In genomic region chr7:10940748-10941358, GRCh38 we compare ENCODE assay signal across 8 cellular contexts. TPM values are rescaled to one million over a fixed set of nuclear protein-coding genes. Genes with fewer than 3 reads are reported as not detected.
DNase-seq lines count a peak whose midpoint lies in the region; ATAC-seq and TF ChIP-seq lines count a peak whose summit lies in the region.

No MANE protein-coding gene starts in this region.

- H3K9ac ChIP-seq in SK-N-SH, result peak overlapping the region; percentile 89

- H3K4me2 ChIP-seq in SK-N-SH, result peak overlapping the region; percentile 78

- no peaks in the 10 kb centered on the region for H3F3A ChIP-seq in SK-N-SH (replicated peaks; ENCODE audit: insufficient read depth)

- peaks cover 4 to 18% of the 10 kb centered on the region in 2 experiments; a peak in 2 of 4 replicates for H3K4me1 ChIP-seq in SK-N-SH (ENCODE audit: control insufficient read depth in 1 of 2, insufficient read depth in 2 of 2, low read depth in 1 of 2, low read length in 1 of 2)
- no peaks in the 10 kb centered on the region for H3K4me1 ChIP-seq in mesodermal cell (ENCODE audit: control insufficient read depth, insufficient read depth, low read length, poor library complexity, severe bottlenecking)

- in situ Hi-C loops in T47D (cut with HindIII; ENCODE audit: low pct_unique_long_range_greater_than_20kb, low sequenced_read_pairs), result no loop called here

- no peak for TF ChIP-seq RAD21 in SK-N-SH (IDR thresholded peaks at IDR 0.05; ENCODE audit: low read length)

- H3K9me3 ChIP-seq in SK-N-SH (no peaks in the 10 kb centered on the region), mesodermal cell (ENCODE audit: control insufficient read depth, low read length) (no peaks in the 10 kb centered on the region)

- CTCF ChIA-PET in SK-N-SH (lab: Yijun Ruan, JAX), result interaction anchor here (0.8 to 2.3 kb wide), 6 partner anchors 11 to 406 kb away, joined by 3 to 19 read pairs (median 3); no protein-coding TSS in a partner anchor

- H3K27ac ChIP-seq in SK-N-SH (ENCODE audit: low read depth in 2 of 2, low read length in 1 of 2), result peak overlapping the region; percentile 95 to 99
- H3K27ac ChIP-seq in mesodermal cell (ENCODE audit: low read depth, low read length, severe bottlenecking), result peak overlapping the region; percentile 100

- POLR2A ChIA-PET in SK-N-SH (lab: Yijun Ruan, JAX), result interaction anchor here (1.0 to 2.4 kb wide), 5 partner anchors 22 to 891 kb away, joined by 3 to 43 read pairs (median 5); partner anchors contain the start of genes PHF14 and THSD7A

- H3K9me2 ChIP-seq in SK-N-SH, result no peaks in the 10 kb centered on the region

- H3K27me3 ChIP-seq in SK-N-SH (ENCODE audit: insufficient read depth), result no peaks in the 10 kb centered on the region

- no peak for TF ChIP-seq CTCF in SK-N-SH (IDR thresholded peaks at IDR 0.05)

- WGBS in SK-N-SH (ENCODE audit: low lambda C conversion rate), result 32% methylated on average over 18 of the region's 18 CpGs
- 54 to 55% methylated on average over 11 to 12 of the region's 18 CpGs for WGBS in mesodermal cell (ENCODE audit: insufficient coverage in 2 of 2), 2 experiments

- ATAC-seq in SK-N-SH treated with all-trans-retinoic acid at 6 μM for 48 hours (no peak), HG03039 (IDR thresholded peaks at IDR 0.05; ENCODE audit: unreplicated experiment) (no peak)

- H3K36me3 ChIP-seq in SK-N-SH (replicated peaks in 1 of 2; ENCODE audit: control insufficient read depth in 1 of 2, insufficient read depth in 2 of 2, low read length in 1 of 2), result peaks cover 19% of the 10 kb centered on the region in 2 experiments
- peaks cover 18% of the 10 kb centered on the region for H3K36me3 ChIP-seq in mesodermal cell (ENCODE audit: control insufficient read depth, insufficient read depth, low read length)

- H2AFZ ChIP-seq in SK-N-SH (ENCODE audit: low read depth), result peak overlapping the region; percentile 93

- DNase-seq in SK-N-SH (peak; percentile 48), NCI-H2107 treated with DMSO at 0.1 percent for 48 hours (lab: John Stamatoyannopoulos, UW; ENCODE audit: unreplicated experiment) (peak; percentile 76), T47D (ENCODE audit: low read depth in 1 of 2, low spot score in 1 of 2) (peak; percentile 36 to 51), NCI-H1048 (lab: John Stamatoyannopoulos, UW) (no peak), 8988T (no peak)

- H4K20me1 ChIP-seq in SK-N-SH (ENCODE audit: insufficient read depth), result peaks cover 8% of the 10 kb centered on the region; the same call in 1 of the 2 replicates

- H3K79me2 ChIP-seq in SK-N-SH (ENCODE audit: insufficient read depth), result peaks cover 39% of the 10 kb centered on the region

- TF ChIP-seq EP300 in SK-N-SH (IDR thresholded peaks at IDR 0.05; ENCODE audit: borderline replicate concordance in 1 of 2, low read depth in 1 of 2, low read length in 1 of 2), result no peak

- H3K4me3 ChIP-seq in SK-N-SH (ENCODE audit: low read depth in 2 of 2, low read length in 1 of 2) (peak overlapping the region; percentile 91 to 92), mesodermal cell (ENCODE audit: extremely low read depth, insufficient read depth, low read length, poor library complexity, severe bottlenecking) (peak overlapping the region; percentile 93)

TF ChIP-seq in SK-N-SH, 30 proteins besides CTCF, POLR2A, EP300 and RAD21:
- TF ChIP-seq, protein P1, sequence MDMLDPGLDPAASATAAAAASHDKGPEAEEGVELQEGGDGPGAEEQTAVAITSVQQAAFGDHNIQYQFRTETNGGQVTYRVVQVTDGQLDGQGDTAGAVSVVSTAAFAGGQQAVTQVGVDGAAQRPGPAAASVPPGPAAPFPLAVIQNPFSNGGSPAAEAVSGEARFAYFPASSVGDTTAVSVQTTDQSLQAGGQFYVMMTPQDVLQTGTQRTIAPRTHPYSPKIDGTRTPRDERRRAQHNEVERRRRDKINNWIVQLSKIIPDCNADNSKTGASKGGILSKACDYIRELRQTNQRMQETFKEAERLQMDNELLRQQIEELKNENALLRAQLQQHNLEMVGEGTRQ (IDR thresholded peaks at IDR 0.05; ENCODE audit: borderline replicate concordance, low read depth, low read length), result no peak
- no peak for TF ChIP-seq FOXM1 (IDR thresholded peaks at IDR 0.05; ENCODE audit: low read depth)
- 0 out of 2 replicates have a peak, but pooled peaks have one; percentile 51 for TF ChIP-seq MXI1 (IDR thresholded peaks at IDR 0.05; ENCODE audit: low read depth, low read length)

TF ChIP-seq in SK-N-SH treated with all-trans-retinoic acid at 6 μM for 48 hours, 23 proteins besides CTCF, POLR2A, EP300 and RAD21:
- TF ChIP-seq POU6F1 (CRISPR knock-in tag; IDR thresholded peaks at IDR 0.05; ENCODE audit: borderline replicate concordance, low read depth) (no peak), CREB5 (CRISPR knock-in tag; IDR thresholded peaks at IDR 0.05; ENCODE audit: low read depth) (no peak), ZFP3 (CRISPR knock-in tag; IDR thresholded peaks at IDR 0.05) (no peak), SNAI2 (CRISPR knock-in tag; IDR thresholded peaks at IDR 0.05) (no peak), ZNF565 (CRISPR knock-in tag; conservative IDR thresholded peaks at IDR 0.05; ENCODE audit: low read depth) (no peak), GLIS3 (CRISPR knock-in tag; IDR thresholded peaks at IDR 0.05) (no peak), RARB (CRISPR knock-in tag; IDR thresholded peaks at IDR 0.05) (no peak)

RNA-seq across cellular contexts. Expression of gene PHF14, which starts 32.8 kb away (rescaled TPM):
- polyA plus RNA-seq in SK-N-SH (2012; rRNA removed), result 19.2 and 19.9 TPM in 2 replicates
- 28.3 and 35.2 TPM in 2 replicates for polyA plus RNA-seq in SK-N-SH (2012; cell fraction: cytosol; rRNA removed)
- polyA plus RNA-seq in SK-N-SH (2012; cell fraction: nucleus; rRNA removed), result 15.5 and 27.1 TPM in 2 replicates
- polyA plus RNA-seq in mesodermal cell (2013, experiment 1 of 2), result 36.5 TPM
- polyA plus RNA-seq in mesodermal cell (2013, experiment 2 of 2), result 43.8 TPM

Comparison
In these comparisons a context has a peak if more than half of its experiments do, and no peak if none do; other contexts are left out.
1. DNase-seq: peak in SK-N-SH (single experiment), NCI-H2107 treated with DMSO at 0.1 percent for 48 hours (single experiment) and T47D (2 of 2); none in NCI-H1048 (single experiment) and 8988T (single experiment).